1 cellular context compared by ENCODE assay signal in the genomic region with DNA sequence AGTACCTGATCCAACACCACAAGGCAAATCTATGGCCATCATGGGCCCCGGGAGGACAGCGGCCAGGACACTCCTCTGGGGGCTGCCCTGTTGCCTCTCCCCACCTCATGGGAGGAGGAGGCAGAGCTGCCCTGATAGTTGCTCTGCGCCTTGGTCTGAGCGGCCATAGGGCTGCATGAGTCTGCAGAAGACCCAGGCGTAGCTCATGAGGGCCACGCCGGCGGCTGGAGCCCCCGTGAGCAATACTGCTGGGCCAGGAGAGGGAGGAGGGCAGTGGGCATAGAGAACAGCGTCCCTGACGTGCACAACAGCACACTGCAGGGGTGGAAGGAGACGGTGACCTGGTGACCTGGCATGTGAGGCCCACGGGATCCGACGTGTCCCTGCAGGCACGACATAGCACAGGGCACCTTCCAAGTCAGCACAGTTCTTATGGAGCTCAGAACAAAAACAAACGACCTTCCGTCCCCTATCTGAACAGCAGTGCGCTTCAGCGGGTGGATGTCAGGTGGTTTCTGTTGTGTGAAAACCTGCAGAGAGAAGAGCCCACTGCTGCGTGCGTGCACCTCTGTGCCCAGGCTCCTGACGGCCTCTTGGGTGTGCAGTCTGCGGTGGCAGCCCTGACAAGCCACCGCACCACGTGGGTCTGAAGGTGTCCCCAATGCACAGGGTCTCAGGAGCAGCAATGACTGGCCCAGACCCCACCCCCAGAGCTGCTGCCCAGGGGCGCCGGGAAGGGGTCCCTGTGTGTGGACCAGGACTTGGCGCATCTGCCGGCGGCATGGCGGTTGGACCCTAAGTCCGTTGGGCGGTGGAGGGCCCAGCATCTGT.
TF ChIP-seq lines count a peak whose summit lies in the region.

No MANE protein-coding gene starts in this region.

TF ChIP-seq in HepG2, 621 proteins besides CTCF, POLR2A, EP300 and RAD21 (continued from another document):
- TF ChIP-seq ADNP (CRISPR knock-in tag; IDR thresholded peaks at IDR 0.05) = no peak
- TF ChIP-seq ZNF746 (CRISPR knock-in tag; IDR thresholded peaks at IDR 0.05) = no peak
- TF ChIP-seq SIX1 (CRISPR knock-in tag; IDR thresholded peaks at IDR 0.05; ENCODE audit: borderline replicate concordance) = no peak
- TF ChIP-seq ZFP82 (CRISPR knock-in tag; IDR thresholded peaks at IDR 0.05; ENCODE audit: borderline replicate concordance) = no peak
